Comparison of ENCODE assay signal across 1 cellular context in genomic region chr9:2257530-2257929, GRCh38.
TF ChIP-seq lines count a peak whose summit lies in the region.

No MANE protein-coding gene starts in this region.

TF ChIP-seq in SK-N-SH treated with all-trans-retinoic acid at 6 μM for 48 hours, 23 proteins besides CTCF, POLR2A, EP300 and RAD21 (continued from another document):
- no peak for TF ChIP-seq PATZ1 (CRISPR knock-in tag; IDR thresholded peaks at IDR 0.05; ENCODE audit: borderline replicate concordance)
- no peak for TF ChIP-seq PPARA (CRISPR knock-in tag; IDR thresholded peaks at IDR 0.05; ENCODE audit: borderline replicate concordance)
- TF ChIP-seq BACH2 (CRISPR knock-in tag; IDR thresholded peaks at IDR 0.05; ENCODE audit: borderline replicate concordance), result no peak
- TF ChIP-seq ZNF565 (CRISPR knock-in tag; conservative IDR thresholded peaks at IDR 0.05; ENCODE audit: low read depth), result no peak
- TF ChIP-seq ISL1 (CRISPR knock-in tag; IDR thresholded peaks at IDR 0.05), result no peak
- TF ChIP-seq CSRNP3 (CRISPR knock-in tag; IDR thresholded peaks at IDR 0.05), result no peak
- TF ChIP-seq SNAI2 (CRISPR knock-in tag; IDR thresholded peaks at IDR 0.05), result no peak
- TF ChIP-seq GLIS3 (CRISPR knock-in tag; IDR thresholded peaks at IDR 0.05), result no peak
- TF ChIP-seq, protein P1, sequence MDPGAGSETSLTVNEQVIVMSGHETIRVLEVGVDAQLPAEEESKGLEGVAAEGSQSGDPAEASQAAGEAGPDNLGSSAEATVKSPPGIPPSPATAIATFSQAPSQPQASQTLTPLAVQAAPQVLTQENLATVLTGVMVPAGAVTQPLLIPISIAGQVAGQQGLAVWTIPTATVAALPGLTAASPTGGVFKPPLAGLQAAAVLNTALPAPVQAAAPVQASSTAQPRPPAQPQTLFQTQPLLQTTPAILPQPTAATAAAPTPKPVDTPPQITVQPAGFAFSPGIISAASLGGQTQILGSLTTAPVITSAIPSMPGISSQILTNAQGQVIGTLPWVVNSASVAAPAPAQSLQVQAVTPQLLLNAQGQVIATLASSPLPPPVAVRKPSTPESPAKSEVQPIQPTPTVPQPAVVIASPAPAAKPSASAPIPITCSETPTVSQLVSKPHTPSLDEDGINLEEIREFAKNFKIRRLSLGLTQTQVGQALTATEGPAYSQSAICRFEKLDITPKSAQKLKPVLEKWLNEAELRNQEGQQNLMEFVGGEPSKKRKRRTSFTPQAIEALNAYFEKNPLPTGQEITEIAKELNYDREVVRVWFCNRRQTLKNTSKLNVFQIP (CRISPR knock-in tag; IDR thresholded peaks at IDR 0.05; ENCODE audit: borderline replicate concordance, low read depth), result no peak
- TF ChIP-seq ZC3H10 (CRISPR knock-in tag; IDR thresholded peaks at IDR 0.05), result no peak
- no peak for TF ChIP-seq ZNF70 (CRISPR knock-in tag; IDR thresholded peaks at IDR 0.05)
- TF ChIP-seq TCF4 (CRISPR knock-in tag; IDR thresholded peaks at IDR 0.05; ENCODE audit: borderline replicate concordance), result no peak
- TF ChIP-seq ARNTL (CRISPR knock-in tag; IDR thresholded peaks at IDR 0.05; ENCODE audit: borderline replicate concordance, low read depth), result no peak
- no peak for TF ChIP-seq ZFP30 (CRISPR knock-in tag; IDR thresholded peaks at IDR 0.05)
- no peak for TF ChIP-seq ESRRG (CRISPR knock-in tag; IDR thresholded peaks at IDR 0.05)
